In genomic region chr7:66493235-66494181, GRCh38 we compare ENCODE assay signal across 8 cellular contexts.
DNase-seq lines count a peak whose midpoint lies in the region; ATAC-seq and FAIRE-seq lines count a peak whose summit lies in the region.

No MANE protein-coding gene starts in this region.

- ATAC-seq in GM18520 (IDR thresholded peaks at IDR 0.05; ENCODE audit: unreplicated experiment): peak; percentile 94
- ATAC-seq in HG03064 (IDR thresholded peaks at IDR 0.05; ENCODE audit: low read depth, unreplicated experiment): peak; percentile 97

- H3K4me1 ChIP-seq in iPS-15b (ENCODE audit: control insufficient read depth, insufficient read depth, low read length) (no peaks in the 10 kb centered on the region), skeletal muscle satellite cell (ENCODE audit: control insufficient read depth, insufficient read depth, low read length) (peaks cover 6% of the 10 kb centered on the region)

- no peaks in the 10 kb centered on the region for H3K9me3 ChIP-seq in iPS-15b (ENCODE audit: control insufficient read depth, insufficient read depth, low read length)
- H3K9me3 ChIP-seq in skeletal muscle satellite cell (replicated peaks; ENCODE audit: low read length): no peaks in the 10 kb centered on the region

- H3K9ac ChIP-seq in iPS-15b (ENCODE audit: low read depth, low read length) (peak overlapping the region; percentile 86), skeletal muscle satellite cell (ENCODE audit: low read depth, low read length) (peak overlapping the region; percentile 90)

- H3K27me3 ChIP-seq in iPS-15b (ENCODE audit: control insufficient read depth, insufficient read depth, low read length) (no peaks in the 10 kb centered on the region), skeletal muscle satellite cell (ENCODE audit: control insufficient read depth, insufficient read depth, low read length) (no peaks in the 10 kb centered on the region)

- peak; percentile 86 for FAIRE-seq in A204.1 (lab: Jason Lieb, UNC)

- H3K4me3 ChIP-seq in iPS-15b (ENCODE audit: low read depth, low read length) (peak overlapping the region; percentile 97), skeletal muscle satellite cell (ENCODE audit: low read length) (peak overlapping the region; percentile 84)

- peak; percentile 92 for DNase-seq in NCI-H2107 treated with DMSO at 0.1 percent for 48 hours (lab: John Stamatoyannopoulos, UW; ENCODE audit: unreplicated experiment)
- DNase-seq in UCSD-AML1 (lab: John Stamatoyannopoulos, UW; ENCODE audit: unreplicated experiment): peak; percentile 91
- DNase-seq in brain pericyte (ENCODE audit: low read depth, low spot score): peak; percentile 93

- H3K36me3 ChIP-seq in iPS-15b (ENCODE audit: control insufficient read depth, insufficient read depth, low read length) (no peaks in the 10 kb centered on the region), skeletal muscle satellite cell (ENCODE audit: insufficient read depth, low read length) (no peaks in the 10 kb centered on the region)

- H3K4me2 ChIP-seq in skeletal muscle satellite cell (ENCODE audit: low read length): peak overlapping the region; percentile 92

Comparison
In these comparisons a context has a peak if more than half of its experiments do, and no peak if none do; other contexts are left out.
1. Peak in every context shown above with its lines: DNase-seq, ATAC-seq and H3K4me3 ChIP-seq.